ENCODE assay signal across 1 cellular context in genomic region chr17:43125967-43126910, GRCh38.
A peak's percentile ranks its signal among the peaks of the same experiment; 100 is the strongest.
TF ChIP-seq lines count a peak whose summit lies in the region.

No MANE protein-coding gene starts in this region.

TF ChIP-seq in H1, 55 proteins besides CTCF, POLR2A, EP300 and RAD21:
- TF ChIP-seq TBP (IDR thresholded peaks at IDR 0.05; ENCODE audit: low read depth, low read length) (no peak), YY1 (IDR thresholded peaks at IDR 0.05; ENCODE audit: low read depth, low read length) (peak; percentile 29; the same call in 1 of the 2 replicates)
TF ChIP-seq in H1: peak in this region for 1.
